In the genomic region with DNA sequence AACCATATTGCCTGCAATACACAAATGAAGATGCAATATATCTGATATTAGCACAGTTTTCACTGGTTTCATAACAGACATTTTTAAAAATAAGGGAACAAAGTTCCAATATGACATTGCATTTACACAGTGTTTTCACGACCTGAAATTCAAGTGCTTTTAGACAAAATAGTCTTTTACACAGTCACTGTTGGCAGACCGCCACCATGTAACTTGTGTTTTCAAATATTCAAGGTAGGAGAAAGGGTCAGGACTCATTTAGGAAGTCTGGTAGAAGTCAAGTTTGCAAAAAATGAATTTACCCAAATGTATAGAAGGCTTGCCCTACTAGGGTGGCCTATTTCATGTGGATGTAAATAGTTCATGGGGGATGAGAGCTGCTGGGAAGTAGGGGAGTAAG, we compare ENCODE assay signal across 29 cellular contexts.
A peak's percentile ranks its signal among the peaks of the same experiment; 100 is the strongest.
DNase-seq lines count a peak whose midpoint lies in the region; ATAC-seq and TF ChIP-seq lines count a peak whose summit lies in the region.
"Had no signal": no experiment of that assay in that cellular context is flagged by ENCODE, and none has a peak within 500 bp of the region (broad histone marks: within the 10 kb centered on the region; RNA-seq: fewer than 3 reads in every experiment).

No MANE protein-coding gene starts in this region.

- no peaks in the 10 kb centered on the region for H3K4me1 ChIP-seq in osteoblast (ENCODE audit: insufficient read depth, low read length)
- H3K4me1 ChIP-seq in thyroid gland, result peaks cover 21 to 28% of the 10 kb centered on the region in 2 donors
- H3K4me1 ChIP-seq: A549; BE2C; BLaER1; BLaER1 treated with 17β-estradiol and CSF1 and Interleukin-3, amounts not matched to agents 10 nM and 100 nM; Caco-2 had no signal

- 49 to 50% methylated on average over 2 of the region's 2 CpGs for WGBS in thyroid gland, 2 donors

- H3K4me3 ChIP-seq in osteoblast (ENCODE audit: insufficient read depth, low read length), result no peak overlapping the region
- no peak overlapping the region for H3K4me3 ChIP-seq in thyroid gland (replicated peaks in 1 of 3)
- H3K4me3 ChIP-seq: A549; BLaER1; BLaER1 treated with 17β-estradiol and CSF1 and Interleukin-3, amounts not matched to agents 10 nM and 100 nM had no signal

- peak; percentile 43 for DNase-seq in osteoblast (ENCODE audit: insufficient read length, low spot score, missing footprints)
- DNase-seq in thyroid gland, result peak; percentile 58 to 80
- no peak for DNase-seq in hippocampal formation (lab: John Stamatoyannopoulos, UW)
- DNase-seq: 8988T; ACHN; AML-193; BE2C; C1 segment of cervical spinal cord; Caco-2; Calu3; CD4-positive, alpha-beta memory T cell; CD4-positive, alpha-beta T cell; CD4-positive, CD25-positive, alpha-beta regulatory T cell; CD8-positive, alpha-beta memory T cell; CD8-positive, alpha-beta T cell; COR-L47; DMS 273 treated with DMSO at 0.1 percent for 48 hours; DMS153; DMS53; DMS79; DMS79 treated with DMSO at 0.1 percent for 48 hours; DND-41; EL had no signal

- intact Hi-C loops in thyroid gland (cut with DNase I), result no loop called here

- H3K9me3 ChIP-seq in osteoblast (ENCODE audit: low read depth, low read length) (no peaks in the 10 kb centered on the region), thyroid gland (no peaks in the 10 kb centered on the region)
- H3K9me3 ChIP-seq: A549, BE2C, Caco-2 had no signal

- TF ChIP-seq POLR2A in thyroid gland (IDR thresholded peaks at IDR 0.05), result no peak

- H3K36me3 ChIP-seq in osteoblast (ENCODE audit: insufficient read depth, low read length), result no peaks in the 10 kb centered on the region
- no peaks in the 10 kb centered on the region for H3K36me3 ChIP-seq in thyroid gland
- H3K36me3 ChIP-seq: BE2C; BLaER1; BLaER1 treated with 17β-estradiol and CSF1 and Interleukin-3, amounts not matched to agents 10 nM and 100 nM had no signal

- H3K27me3 ChIP-seq in osteoblast (ENCODE audit: insufficient read depth, low read length) (no peaks in the 10 kb centered on the region), thyroid gland (no peaks in the 10 kb centered on the region)
- H3K27me3 ChIP-seq: BE2C; BLaER1; BLaER1 treated with 17β-estradiol and CSF1 and Interleukin-3, amounts not matched to agents 10 nM and 100 nM had no signal

- no peak overlapping the region for H2AFZ ChIP-seq in osteoblast (ENCODE audit: low read length)

- H3K4me2 ChIP-seq in osteoblast (ENCODE audit: insufficient read depth, low read length), result no peak overlapping the region
- H3K4me2 ChIP-seq: A549; BLaER1; BLaER1 treated with 17β-estradiol and CSF1 and Interleukin-3, amounts not matched to agents 10 nM and 100 nM had no signal

- no peaks in the 10 kb centered on the region for H4K20me1 ChIP-seq in osteoblast (ENCODE audit: insufficient read depth, low read length)
- H4K20me1 ChIP-seq: BLaER1; BLaER1 treated with 17β-estradiol and CSF1 and Interleukin-3, amounts not matched to agents 10 nM and 100 nM had no signal

- ATAC-seq in esophagus mucosa, result no peak
- ATAC-seq: A549; CD8-positive, alpha-beta T cell had no signal

- H3K27ac ChIP-seq in osteoblast (ENCODE audit: low read depth, low read length) (no peak overlapping the region), thyroid gland (no peak overlapping the region)
- H3K27ac ChIP-seq: 22Rv1; A549; BLaER1; BLaER1 treated with 17β-estradiol and CSF1 and Interleukin-3, amounts not matched to agents 10 nM and 100 nM; C4-2B had no signal

- no peak for TF ChIP-seq CTCF in osteoblast (IDR thresholded peaks at IDR 0.05; ENCODE audit: extremely low read depth, low read depth, low read length)
- no peak for TF ChIP-seq CTCF in thyroid gland (IDR thresholded peaks at IDR 0.05)

- H3K79me2 ChIP-seq in osteoblast (ENCODE audit: insufficient read depth, low read length), result no peaks in the 10 kb centered on the region

Comparison
In these comparisons a context has a peak if more than half of its experiments do, and no peak if none do; other contexts are left out.
1. DNase-seq: peak in osteoblast (single experiment) and thyroid gland (2 of 2); none in hippocampal formation (0 of 2).